11 cellular contexts compared by ENCODE assay signal in the genomic region with DNA sequence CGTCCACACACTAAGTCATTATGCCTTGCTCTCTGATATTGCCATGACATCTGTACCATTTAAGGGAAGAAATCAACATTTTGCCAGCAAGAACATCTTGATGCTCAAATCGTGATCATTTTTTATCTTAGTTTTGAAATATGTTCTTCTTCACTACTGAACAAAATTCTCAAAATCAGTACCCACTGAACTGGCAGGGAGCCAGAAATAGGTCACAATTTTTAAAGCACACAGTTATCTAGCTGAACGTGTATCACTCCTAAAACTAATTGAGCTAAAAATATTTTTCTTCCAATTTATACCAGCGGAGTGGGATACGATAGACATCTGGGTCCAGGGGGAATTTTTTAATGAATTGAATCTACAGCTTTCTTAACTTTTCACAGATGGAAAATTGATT. TPM values are rescaled to one million over a fixed set of nuclear protein-coding genes. Genes with fewer than 3 reads are reported as not detected.
"Had no signal": no experiment of that assay in that cellular context is flagged by ENCODE, and none has a peak within 500 bp of the region (broad histone marks: within the 10 kb centered on the region; RNA-seq: fewer than 3 reads in every experiment).

No MANE protein-coding gene starts in this region.

- ATAC-seq: HCT116 had no signal

- DNase-seq: GM23248, GOT3, H7, HFFc6, IMR-90, KBM-7 had no signal

- H3K4me3 ChIP-seq: GM23248, HAP-1 had no signal

- H3K4me1 ChIP-seq: HAP-1 had no signal

- H3K36me3 ChIP-seq: HAP-1 had no signal

- H3K9ac ChIP-seq: GM23248 had no signal

- H3K27ac ChIP-seq: GM23248, HL-60 had no signal

- H3K9me3 ChIP-seq: HAP-1 had no signal

RNA-seq across cellular contexts. Expression of a gene that starts 11.3 kb away (rescaled TPM):
- total RNA-seq: GM23248, H4, H7, HFFc6, HT1080, IMR-90 had no signal
- polyA plus RNA-seq: GM23248, IMR-90 had no signal

RNA-seq across cellular contexts. Expression of a gene that starts 46.8 kb away (rescaled TPM):
- total RNA-seq: GM23248, H4, HFFc6, HT1080, IMR-90 had no signal
- polyA plus RNA-seq: GM23248, IMR-90 had no signal
